ENCODE assay signal across 15 cellular contexts in the genomic region with DNA sequence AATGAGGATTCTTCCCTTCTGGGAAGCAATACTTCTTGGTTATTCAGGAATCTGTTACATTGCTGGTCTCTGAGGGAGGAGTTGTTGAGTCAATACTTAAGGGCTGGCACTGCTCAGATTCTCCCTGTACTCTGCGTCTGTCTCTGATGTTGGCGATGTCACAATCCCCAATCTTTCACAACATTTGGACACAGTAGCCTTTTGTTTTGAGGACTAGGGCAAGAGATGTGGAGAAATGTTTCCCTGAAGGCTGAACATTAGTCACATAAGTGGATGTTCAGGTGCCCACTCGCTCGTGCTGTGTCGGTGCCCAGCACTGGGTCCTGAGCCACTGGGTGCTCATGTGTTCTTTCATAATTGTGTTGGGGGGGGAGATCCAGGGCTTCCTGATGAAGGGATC. TPM values are rescaled to one million over a fixed set of nuclear protein-coding genes. Genes with fewer than 3 reads are reported as not detected.
DNase-seq lines count a peak whose midpoint lies in the region; ATAC-seq and TF ChIP-seq lines count a peak whose summit lies in the region.
"Had no signal": no experiment of that assay in that cellular context is flagged by ENCODE, and none has a peak within 500 bp of the region (broad histone marks: within the 10 kb centered on the region; RNA-seq: fewer than 3 reads in every experiment).

No MANE protein-coding gene starts in this region.

- H3K27me3 ChIP-seq in thoracic aorta (replicated peaks; ENCODE audit: insufficient read depth), result no peaks in the 10 kb centered on the region

- intact Hi-C loops in natural killer cell (cut with micrococcal nuclease), result no loop called here

- no peak overlapping the region for H3K4me3 ChIP-seq in cardiac fibroblast (replicated peaks in 1 of 2; ENCODE audit: low read depth in 2 of 2, low read length in 2 of 2)
- no peak overlapping the region for H3K4me3 ChIP-seq in thoracic aorta

- H3K27me3 Mint-ChIP-seq in glutamatergic neuron (ENCODE audit: unreplicated experiment) (peaks cover 6% of the 10 kb centered on the region), natural killer cell (ENCODE audit: low read depth in 2 of 2) (peaks cover 0 to 18% of the 10 kb centered on the region in 2 donors)
- H3K27me3 Mint-ChIP-seq: dendritic cell treated with granulocyte-macrophage colony-stimulating factor and Interleukin-4, amounts not matched to agents 40 ng/mL and 50 ng/mL, for 4 days had no signal

- H3K27ac ChIP-seq in thoracic aorta, result no peak overlapping the region
- H3K27ac ChIP-seq: KMS-11 had no signal

- peaks cover 0 to 12% of the 10 kb centered on the region in 2 donors for H3K4me1 ChIP-seq in thoracic aorta (ENCODE audit: control insufficient read depth in 1 of 2, low read depth in 2 of 2)

- no peaks in the 10 kb centered on the region for H3K36me3 ChIP-seq in thoracic aorta

- TF ChIP-seq CTCF in cardiac fibroblast (IDR thresholded peaks at IDR 0.05; ENCODE audit: low read depth, low read length), result no peak
- no peak for TF ChIP-seq CTCF in thoracic aorta (IDR thresholded peaks at IDR 0.05)
- no peak for TF ChIP-seq CTCF in glutamatergic neuron (IDR thresholded peaks at IDR 0.05; ENCODE audit: partially characterized antibody, unreplicated experiment)
- no peak for TF ChIP-seq CTCF in natural killer cell (IDR thresholded peaks at IDR 0.05)

- no peaks in the 10 kb centered on the region for H3K4me1 Mint-ChIP-seq in glutamatergic neuron (ENCODE audit: low read depth, unreplicated experiment)
- no peaks in the 10 kb centered on the region for H3K4me1 Mint-ChIP-seq in natural killer cell
- H3K4me1 Mint-ChIP-seq: CD4-positive, alpha-beta memory T cell had no signal

- H3K27ac Mint-ChIP-seq in glutamatergic neuron (ENCODE audit: unreplicated experiment) (no peak overlapping the region), natural killer cell (no peak overlapping the region)
- H3K27ac Mint-ChIP-seq: CD4-positive, alpha-beta memory T cell; dendritic cell treated with granulocyte-macrophage colony-stimulating factor and Interleukin-4, amounts not matched to agents 40 ng/mL and 50 ng/mL, for 4 days had no signal

- H3K9me3 ChIP-seq in thoracic aorta, result peaks cover 5% of the 10 kb centered on the region

- H3K9me3 Mint-ChIP-seq in glutamatergic neuron (ENCODE audit: unreplicated experiment) (no peaks in the 10 kb centered on the region), natural killer cell (peaks cover 2 to 3% of the 10 kb centered on the region in 2 donors)
- H3K9me3 Mint-ChIP-seq: dendritic cell treated with granulocyte-macrophage colony-stimulating factor and Interleukin-4, amounts not matched to agents 40 ng/mL and 50 ng/mL, for 4 days had no signal

- peaks cover 19% of the 10 kb centered on the region for H3K36me3 Mint-ChIP-seq in glutamatergic neuron (ENCODE audit: unreplicated experiment)
- H3K36me3 Mint-ChIP-seq in natural killer cell, result no peaks in the 10 kb centered on the region
- H3K36me3 Mint-ChIP-seq: CD4-positive, alpha-beta memory T cell had no signal

- ATAC-seq in left lobe of liver (peak; percentile 94), thoracic aorta (ENCODE audit: insufficient number of reproducible peaks, low FRiP score, low read depth) (no peak), natural killer cell (no peak)
- ATAC-seq: left colon, SK-N-SH treated with all-trans-retinoic acid at 6 μM for 48 hours had no signal

- peak; percentile 3 for DNase-seq in NCI-H226
- DNase-seq in cardiac fibroblast (ENCODE audit: low read depth in 2 of 2), result peak; percentile 33 to 81
- peak; percentile 84 for DNase-seq in left lobe of liver (ENCODE audit: low spot score)
- peak; percentile 11 for DNase-seq in thoracic aorta (ENCODE audit: low spot score)
- no peak for DNase-seq in NCI-H1092 treated with DMSO at 0.1 percent for 48 hours (lab: John Stamatoyannopoulos, UW)
- DNase-seq in glutamatergic neuron, result no peak
- DNase-seq in natural killer cell, result no peak
- DNase-seq in DMS79 (lab: John Stamatoyannopoulos, UW), result no peak
- DNase-seq: CD4-positive, alpha-beta memory T cell; left colon; NCI-H2029 treated with DMSO at 0.1 percent for 48 hours; small intestine had no signal

- no peak overlapping the region for H3K4me3 Mint-ChIP-seq in glutamatergic neuron (ENCODE audit: unreplicated experiment)
- H3K4me3 Mint-ChIP-seq in natural killer cell, result no peak overlapping the region
- H3K4me3 Mint-ChIP-seq: CD4-positive, alpha-beta memory T cell; dendritic cell treated with granulocyte-macrophage colony-stimulating factor and Interleukin-4, amounts not matched to agents 40 ng/mL and 50 ng/mL, for 4 days had no signal

RNA-seq across cellular contexts. Expression of gene MAPK4, which starts 55.0 kb away (rescaled TPM):
- total RNA-seq in left lobe of liver, result 0.25 TPM
- 1 to 10 TPM; 1.5 to 4.0 TPM for total RNA-seq in thoracic aorta
- 13.1 TPM for total RNA-seq in glutamatergic neuron (ENCODE audit: unreplicated experiment)
- not detected for total RNA-seq in natural killer cell
- total RNA-seq: CD4-positive, alpha-beta memory T cell had no signal

Comparison
In these comparisons a context has a peak if more than half of its experiments do, and no peak if none do; other contexts are left out.
1. DNase-seq: peak in NCI-H226 (single experiment), cardiac fibroblast (2 of 2), left lobe of liver (single experiment) and thoracic aorta (single experiment); none in NCI-H1092 treated with DMSO at 0.1 percent for 48 hours (single experiment), glutamatergic neuron (single experiment), natural killer cell (single experiment) and DMS79 (single experiment).